24 cellular contexts compared by ENCODE assay signal in the genomic region with DNA sequence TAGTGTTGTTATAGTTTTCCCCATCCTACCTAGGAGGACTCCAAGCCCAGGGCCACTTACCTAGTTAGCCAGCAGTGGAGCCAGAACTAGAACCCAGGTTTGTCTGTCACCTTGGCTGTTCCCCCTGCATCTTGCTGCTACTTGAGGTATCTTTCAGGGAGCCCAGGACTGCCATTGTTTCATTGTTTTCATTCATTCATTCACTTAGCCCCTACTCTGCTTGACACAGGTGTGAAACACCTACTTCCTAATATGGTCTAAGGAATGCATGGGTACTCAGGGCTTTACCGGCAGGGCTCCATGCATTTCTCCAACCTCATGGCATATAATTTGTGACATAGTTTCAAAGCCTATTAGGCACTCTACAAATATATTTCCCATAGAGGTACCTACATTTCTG.
"Had no signal": no experiment of that assay in that cellular context is flagged by ENCODE, and none has a peak within 500 bp of the region (broad histone marks: within the 10 kb centered on the region; RNA-seq: fewer than 3 reads in every experiment).

No MANE protein-coding gene starts in this region.

- FAIRE-seq: HepG2 had no signal

- DNase-seq: IMR-90, Karpas-422, KG1, MG63, NCI-H1092, NCI-H1105 treated with DMSO at 0.1 percent for 48 hours, NCI-H1417 treated with DMSO at 0.1 percent for 48 hours, NCI-H187, NCI-H2029, NCI-H2081 treated with DMSO at 0.1 percent for 48 hours, NCI-H2171, NCI-H226, NCI-H446, NCI-H510A, NCI-H524 treated with DMSO at 0.1 percent for 48 hours, NCI-H69, NCI-H774, PC-3, SIG-M5 had no signal

- ATAC-seq: HepG2, Panc1, PC-3, Right ventricle myocardium inferior had no signal

- H3K27me3 ChIP-seq: MG63, SJSA1 had no signal

- H3K4me3 ChIP-seq: MG63, SJSA1, SK-N-MC had no signal

- H3K27ac ChIP-seq: SJSA1, SK-N-MC had no signal

- H3K9me3 ChIP-seq: MG63, SJSA1 had no signal
